In genomic region chr10:63465293-63466167, GRCh38 we compare ENCODE assay signal across 8 cellular contexts. TPM values are rescaled to one million over a fixed set of nuclear protein-coding genes. Genes with fewer than 3 reads are reported as not detected.
DNase-seq lines count a peak whose midpoint lies in the region; ATAC-seq, FAIRE-seq and TF ChIP-seq lines count a peak whose summit lies in the region.

Gene JMJD1C, minus strand, starts transcription at chr10:63465977. Its CDS starts 315 bp downstream, at chr10:63465662.

- H3K9me3 Mint-ChIP-seq in activated naive CD8-positive, alpha-beta T cell treated with anti-CD3 and anti-CD28 coated beads, Interleukin-2, amount 10 ng/mL, durations not matched to agents 7 days and 5 days, result no peaks in the 10 kb centered on the region
- H3K9me3 Mint-ChIP-seq in type B pancreatic cell, result no peaks in the 10 kb centered on the region

- DNase-seq in G401 (ENCODE audit: low spot score), result peak; percentile 68
- DNase-seq in activated naive CD8-positive, alpha-beta T cell treated with anti-CD3 and anti-CD28 coated beads, Interleukin-2, amount 10 ng/mL, durations not matched to agents 7 days and 5 days, result peak; percentile 81
- DNase-seq in Right ventricle myocardium inferior (ENCODE audit: missing footprints), result peak; percentile 91
- peak; percentile 75 to 91 (median 80) for DNase-seq in pancreas
- peak; percentile 87 for DNase-seq in type B pancreatic cell (ENCODE audit: extremely low spot score, unreplicated experiment)

- peak within 1 kb of the TSS; percentile 70 for H3K27ac ChIP-seq in KOPT-K1 (ENCODE audit: low read depth, low read length, poor library complexity, severe bottlenecking)
- H3K27ac ChIP-seq in SU-DHL-6 (ENCODE audit: low read depth, low read length), result peak within 1 kb of the TSS; percentile 34
- peak within 1 kb of the TSS; percentile 82 to 91 (median 88) for H3K27ac ChIP-seq in pancreas

- H3K9ac ChIP-seq in SU-DHL-6 (ENCODE audit: low read length), result peak within 1 kb of the TSS; percentile 80

- peaks cover 0 to 9% (median 5%) of the 10 kb centered on the region in 3 donors for H3K4me1 ChIP-seq in pancreas

- H3K36me3 ChIP-seq in KOPT-K1 (ENCODE audit: insufficient read depth, low read length) (no peaks in the 10 kb centered on the region), SU-DHL-6 (ENCODE audit: low read length) (no peaks in the 10 kb centered on the region), pancreas (no peaks in the 10 kb centered on the region)

- H3K27me3 ChIP-seq in SU-DHL-6 (ENCODE audit: low read length) (no peaks in the 10 kb centered on the region), pancreas (no peaks in the 10 kb centered on the region)

- peaks cover 15% of the 10 kb centered on the region for H3K4me1 Mint-ChIP-seq in activated naive CD8-positive, alpha-beta T cell treated with anti-CD3 and anti-CD28 coated beads, Interleukin-2, amount 10 ng/mL, durations not matched to agents 7 days and 5 days
- peaks cover 17% of the 10 kb centered on the region for H3K4me1 Mint-ChIP-seq in type B pancreatic cell (ENCODE audit: unreplicated experiment)

- peak within 1 kb of the TSS; percentile 90 for H3K4me3 Mint-ChIP-seq in activated naive CD8-positive, alpha-beta T cell treated with anti-CD3 and anti-CD28 coated beads, Interleukin-2, amount 10 ng/mL, durations not matched to agents 7 days and 5 days
- H3K4me3 Mint-ChIP-seq in type B pancreatic cell, result peak within 1 kb of the TSS; percentile 98

- H3K27ac Mint-ChIP-seq in activated naive CD8-positive, alpha-beta T cell treated with anti-CD3 and anti-CD28 coated beads, Interleukin-2, amount 10 ng/mL, durations not matched to agents 7 days and 5 days, result peak within 1 kb of the TSS; percentile 85
- H3K27ac Mint-ChIP-seq in type B pancreatic cell, result peak within 1 kb of the TSS; percentile 95

- peaks cover 32% of the 10 kb centered on the region for H3K79me2 ChIP-seq in SU-DHL-6 (ENCODE audit: insufficient read depth, low read length)

- H3K4me2 ChIP-seq in SU-DHL-6 (ENCODE audit: low read depth, low read length, poor library complexity, severe bottlenecking), result peak within 1 kb of the TSS; percentile 86

- intact Hi-C loops in Right ventricle myocardium inferior (cut with DNase I), result loop anchor here (1.0 to 5.0 kb wide), 5 partner anchors 57 to 248 kb away; partner anchors contain the start of gene REEP3
- intact Hi-C loops in pancreas (cut with DNase I), result no loop called here

- H2AFZ ChIP-seq in SU-DHL-6 (ENCODE audit: low read depth, low read length, severe bottlenecking), result peak within 1 kb of the TSS; percentile 95

- H3K36me3 Mint-ChIP-seq in activated naive CD8-positive, alpha-beta T cell treated with anti-CD3 and anti-CD28 coated beads, Interleukin-2, amount 10 ng/mL, durations not matched to agents 7 days and 5 days, result peaks cover 1% of the 10 kb centered on the region
- no peaks in the 10 kb centered on the region for H3K36me3 Mint-ChIP-seq in type B pancreatic cell

- POLR2A ChIA-PET in activated naive CD8-positive, alpha-beta T cell treated with anti-CD3 and anti-CD28 coated beads, Interleukin-2, amount 10 ng/mL, durations not matched to agents 7 days and 5 days (lab: Charles Lee), result interaction anchor here (0.6 to 1.5 kb wide), 8 partner anchors 13 to 299 kb away, joined by 3 to 8 read pairs (median 4); no protein-coding TSS in a partner anchor

- TF ChIP-seq CTCF in SU-DHL-6 (IDR thresholded peaks at IDR 0.05; ENCODE audit: insufficient read depth, low read length, poor library complexity, severe bottlenecking), result no peak
- no peak for TF ChIP-seq CTCF in pancreas (IDR thresholded peaks at IDR 0.05)
- TF ChIP-seq CTCF in type B pancreatic cell (conservative IDR thresholded peaks at IDR 0.05), result no peak

- WGBS in pancreas, 2 donors, result 0% methylated on average over 91 to 104 of the region's 104 CpGs

- H3K9me3 ChIP-seq in KOPT-K1 (ENCODE audit: insufficient read depth, low read length, poor library complexity, severe bottlenecking), result no peaks in the 10 kb centered on the region
- no peaks in the 10 kb centered on the region for H3K9me3 ChIP-seq in SU-DHL-6 (ENCODE audit: insufficient read depth, low read length)
- no peaks in the 10 kb centered on the region for H3K9me3 ChIP-seq in pancreas

- no peaks in the 10 kb centered on the region for H3K9me2 ChIP-seq in SU-DHL-6 (replicated peaks; ENCODE audit: insufficient read depth, low read length)

- H3K4me3 ChIP-seq in SU-DHL-6 (ENCODE audit: insufficient read depth, low read length, poor library complexity, severe bottlenecking) (peak within 1 kb of the TSS; percentile 74), pancreas (peak within 1 kb of the TSS; percentile 70 to 86 (median 75))

- ATAC-seq in GM21737 (IDR thresholded peaks at IDR 0.05; ENCODE audit: unreplicated experiment), result peak; percentile 64
- peak; percentile 77 for ATAC-seq in activated naive CD8-positive, alpha-beta T cell treated with anti-CD3 and anti-CD28 coated beads, Interleukin-2, amount 10 ng/mL, durations not matched to agents 7 days and 5 days (ENCODE audit: low read depth)
- ATAC-seq in Right ventricle myocardium inferior, result peak; percentile 93
- peak; percentile 88 to 94 (median 92) for ATAC-seq in pancreas

- in situ Hi-C loops in G401 (cut with HindIII; ENCODE audit: low sequenced_read_pairs), result no loop called here

- peaks cover 18% of the 10 kb centered on the region for H4K20me1 ChIP-seq in SU-DHL-6 (ENCODE audit: low read depth, low read length)

- no peak for FAIRE-seq in pancreas (lab: Jason Lieb, UNC)

- no peaks in the 10 kb centered on the region for H3K27me3 Mint-ChIP-seq in activated naive CD8-positive, alpha-beta T cell treated with anti-CD3 and anti-CD28 coated beads, Interleukin-2, amount 10 ng/mL, durations not matched to agents 7 days and 5 days
- H3K27me3 Mint-ChIP-seq in type B pancreatic cell, result peaks cover 3% of the 10 kb centered on the region

- peaks cover 21% of the 10 kb centered on the region; the same call in 1 of the 2 replicates for H3F3A ChIP-seq in SU-DHL-6 (ENCODE audit: insufficient read depth)

RNA-seq across cellular contexts. Expression of gene JMJD1C, which starts in this region (rescaled TPM):
- 29.1 and 33.7 TPM in 2 replicates for total RNA-seq in G401 (2014; rRNA removed; shearing (Covaris generic))
- 10 to 100 TPM; 91.9 to 94.4 TPM for total RNA-seq in activated naive CD8-positive, alpha-beta T cell treated with anti-CD3 and anti-CD28 coated beads, Interleukin-2, amount 10 ng/mL, durations not matched to agents 7 days and 5 days
- total RNA-seq in Right ventricle myocardium inferior (38.1 TPM), pancreas (10 to 100 TPM; 26.5 to 56.9 (median 37.2) TPM), type B pancreatic cell (ENCODE audit: low replicate concordance) (58.3 and 62.6 TPM in 2 replicates)
- polyA plus RNA-seq in pancreas, result 10 to 100 TPM; 25.6 to 39.9 TPM

Comparison
In these comparisons a context has a peak if more than half of its experiments do, and no peak if none do; other contexts are left out.
1. Peak in every context shown above with its lines: DNase-seq, ATAC-seq, H3K4me3 ChIP-seq and H3K27ac ChIP-seq.
2. H3K27ac ChIP-seq: peak in every context shown above with its lines; median percentile 88 in pancreas; 70 in KOPT-K1; 34 in SU-DHL-6.